Comparison of ENCODE assay signal across 24 cellular contexts in the genomic region with DNA sequence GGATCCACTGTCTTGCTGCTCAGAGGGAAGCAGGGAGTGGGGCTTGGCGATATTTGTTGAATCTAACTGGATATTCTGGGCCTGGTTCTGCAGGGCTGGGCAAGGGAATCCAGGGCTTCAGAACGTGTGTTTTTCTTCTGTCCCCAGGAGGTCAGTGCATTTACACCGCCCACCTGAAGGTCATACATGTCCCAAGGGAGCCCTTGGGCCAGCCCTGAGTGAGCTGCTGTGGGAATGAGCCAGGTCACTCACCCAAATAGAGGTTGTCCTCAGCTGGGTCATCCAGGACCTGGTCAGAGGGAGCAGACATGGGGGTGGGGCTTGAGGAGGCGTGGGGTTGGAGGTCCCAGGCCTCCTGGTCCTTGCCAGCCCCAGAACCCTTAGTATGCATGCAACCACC. TPM values are rescaled to one million over a fixed set of nuclear protein-coding genes. Genes with fewer than 3 reads are reported as not detected.
DNase-seq lines count a peak whose midpoint lies in the region; ATAC-seq, FAIRE-seq and TF ChIP-seq lines count a peak whose summit lies in the region.
"Had no signal": no experiment of that assay in that cellular context is flagged by ENCODE, and none has a peak within 500 bp of the region (broad histone marks: within the 10 kb centered on the region; RNA-seq: fewer than 3 reads in every experiment).

No MANE protein-coding gene starts in this region.

- no peak overlapping the region for H3K4me3 ChIP-seq in H1 (ENCODE audit: extremely low read depth in 1 of 4, insufficient read depth in 2 of 4, low read depth in 3 of 4, low read length in 4 of 4)
- H3K4me3 ChIP-seq: BLaER1, GM23248 had no signal

- H3K79me2 ChIP-seq in H1 (ENCODE audit: control insufficient read depth in 1 of 2, insufficient read depth in 2 of 2, low read length in 2 of 2), result no peaks in the 10 kb centered on the region

- no peak overlapping the region for H3K23ac ChIP-seq in H1 (ENCODE audit: insufficient read length)

- H2AK5ac ChIP-seq in H1 (ENCODE audit: low read depth, low read length), result no peak overlapping the region

- no peak overlapping the region for H3K56ac ChIP-seq in H1 (replicated peaks; ENCODE audit: insufficient read length, low read depth, low read length)

- no peak overlapping the region for H4K5ac ChIP-seq in H1 (ENCODE audit: insufficient read length, low read depth, low read length)

- no peak for TF ChIP-seq RAD21 in H1 (IDR thresholded peaks at IDR 0.05 in 1 of 2, conservative IDR thresholded peaks at IDR 0.05 in 1 of 2; ENCODE audit: low read depth in 2 of 2, low read length in 2 of 2)

- H3K27ac Mint-ChIP-seq in activated CD8-positive, alpha-beta T cell treated with anti-CD3 and anti-CD28 coated beads, Interleukin-2, amount 10 ng/mL, durations not matched to agents 7 days and 5 days, result peak overlapping the region; percentile 30
- H3K27ac Mint-ChIP-seq in activated CD8-positive, alpha-beta T cell treated with anti-CD3 and anti-CD28 coated beads for 36 hours, result no peak overlapping the region
- H3K27ac Mint-ChIP-seq in stimulated activated memory B cell treated with anti-CD40 and anti-IgM and Interleukin-4, amounts not matched to agents 10 μg/mL and 1 μg/mL and 100 μg/mL, for 72 hours, result no peak overlapping the region
- H3K27ac Mint-ChIP-seq: B cell; CD8-positive, alpha-beta T cell had no signal

- no peak for TF ChIP-seq CTCF in activated CD8-positive, alpha-beta T cell treated with anti-CD3 and anti-CD28 coated beads for 36 hours (IDR thresholded peaks at IDR 0.05)
- no peak for TF ChIP-seq CTCF in H1 (IDR thresholded peaks at IDR 0.05; ENCODE audit: control extremely low read depth in 1 of 3, insufficient read depth in 1 of 3, low read depth in 1 of 3, low read length in 3 of 3)

- no peak overlapping the region for H3K14ac ChIP-seq in H1 (ENCODE audit: insufficient read length)

- CTCF ChIA-PET in activated CD8-positive, alpha-beta T cell treated with anti-CD3 and anti-CD28 coated beads, Interleukin-2, amount 10 ng/mL, durations not matched to agents 7 days and 5 days (lab: Charles Lee), result no interaction called here
- CTCF ChIA-PET in activated CD8-positive, alpha-beta T cell treated with anti-CD3 and anti-CD28 coated beads for 36 hours (lab: Charles Lee), result no interaction called here
- CTCF ChIA-PET in H1 (lab: Charles Lee; ENCODE audit: partially characterized antibody), result interaction anchor here (2.1 to 5.0 kb wide), 2 partner anchors 18 to 25 kb away, joined by 9 to 33 read pairs; no protein-coding TSS in a partner anchor

- H3K4me2 ChIP-seq in H1 (ENCODE audit: insufficient read depth in 1 of 2, low read depth in 2 of 2, low read length in 2 of 2), result no peak overlapping the region
- H3K4me2 ChIP-seq: BLaER1 had no signal

- H4K8ac ChIP-seq in H1 (ENCODE audit: extremely low read depth, insufficient read depth, low read length), result no peak overlapping the region

- peaks cover 23% of the 10 kb centered on the region for H3K4me1 Mint-ChIP-seq in activated CD8-positive, alpha-beta T cell treated with anti-CD3 and anti-CD28 coated beads, Interleukin-2, amount 10 ng/mL, durations not matched to agents 7 days and 5 days (ENCODE audit: low read depth)
- H3K4me1 Mint-ChIP-seq in activated CD8-positive, alpha-beta T cell treated with anti-CD3 and anti-CD28 coated beads for 36 hours (ENCODE audit: low read depth), result peaks cover 9% of the 10 kb centered on the region
- peaks cover 23% of the 10 kb centered on the region for H3K4me1 Mint-ChIP-seq in stimulated activated memory B cell treated with anti-CD40 and anti-IgM and Interleukin-4, amounts not matched to agents 10 μg/mL and 1 μg/mL and 100 μg/mL, for 72 hours

- no peaks in the 10 kb centered on the region for H3K23me2 ChIP-seq in H1 (ENCODE audit: low read depth, low read length)

- no peak for TF ChIP-seq POLR2A in H1 (IDR thresholded peaks at IDR 0.05; ENCODE audit: control extremely low read depth in 1 of 2, low read depth in 2 of 2, low read length in 2 of 2)

- H3K27me3 ChIP-seq in H1 (replicated peaks in 1 of 4; ENCODE audit: control insufficient read depth in 3 of 4, extremely low read depth in 1 of 4, insufficient read depth in 3 of 4, low read length in 3 of 4), result no peaks in the 10 kb centered on the region
- H3K27me3 ChIP-seq: BLaER1 had no signal

- ATAC-seq in activated CD8-positive, alpha-beta T cell treated with anti-CD3 and anti-CD28 coated beads, Interleukin-2, amount 10 ng/mL, durations not matched to agents 7 days and 5 days, result no peak
- no peak for ATAC-seq in activated CD8-positive, alpha-beta T cell treated with anti-CD3 and anti-CD28 coated beads for 36 hours
- peak; percentile 17 for ATAC-seq in stimulated activated memory B cell treated with anti-CD40 and anti-IgM and Interleukin-4, amounts not matched to agents 10 μg/mL and 1 μg/mL and 100 μg/mL, for 72 hours
- no peak for ATAC-seq in HG02884 (IDR thresholded peaks at IDR 0.05; ENCODE audit: unreplicated experiment)
- ATAC-seq: CD8-positive, alpha-beta T cell; HCT116 had no signal

- no peaks in the 10 kb centered on the region for H3K9me3 ChIP-seq in H1 (ENCODE audit: insufficient read depth in 2 of 2, low read depth in 1 of 2, low read length in 1 of 2)
- H3K9me3 ChIP-seq: BLaER1, Caco-2 had no signal

- no peak overlapping the region for H2AFZ ChIP-seq in H1 (ENCODE audit: low read length)
- H2AFZ ChIP-seq: GM23248 had no signal

- H3K4me3 Mint-ChIP-seq in activated CD8-positive, alpha-beta T cell treated with anti-CD3 and anti-CD28 coated beads, Interleukin-2, amount 10 ng/mL, durations not matched to agents 7 days and 5 days, result no peak overlapping the region
- H3K4me3 Mint-ChIP-seq in activated CD8-positive, alpha-beta T cell treated with anti-CD3 and anti-CD28 coated beads for 36 hours, result no peak overlapping the region
- H3K4me3 Mint-ChIP-seq in stimulated activated memory B cell treated with anti-CD40 and anti-IgM and Interleukin-4, amounts not matched to agents 10 μg/mL and 1 μg/mL and 100 μg/mL, for 72 hours, result no peak overlapping the region
- H3K4me3 Mint-ChIP-seq: B cell; CD4-positive, CD25-positive, alpha-beta regulatory T cell; CD8-positive, alpha-beta T cell; H9 had no signal

- no peaks in the 10 kb centered on the region for H3K27me3 Mint-ChIP-seq in activated CD8-positive, alpha-beta T cell treated with anti-CD3 and anti-CD28 coated beads, Interleukin-2, amount 10 ng/mL, durations not matched to agents 7 days and 5 days (ENCODE audit: low read depth)
- no peaks in the 10 kb centered on the region for H3K27me3 Mint-ChIP-seq in activated CD8-positive, alpha-beta T cell treated with anti-CD3 and anti-CD28 coated beads for 36 hours
- H3K27me3 Mint-ChIP-seq in stimulated activated memory B cell treated with anti-CD40 and anti-IgM and Interleukin-4, amounts not matched to agents 10 μg/mL and 1 μg/mL and 100 μg/mL, for 72 hours, result no peaks in the 10 kb centered on the region
- H3K27me3 Mint-ChIP-seq: B cell had no signal

- POLR2A ChIA-PET in activated CD8-positive, alpha-beta T cell treated with anti-CD3 and anti-CD28 coated beads, Interleukin-2, amount 10 ng/mL, durations not matched to agents 7 days and 5 days (lab: Charles Lee), result no interaction called here
- POLR2A ChIA-PET in activated CD8-positive, alpha-beta T cell treated with anti-CD3 and anti-CD28 coated beads for 36 hours (lab: Charles Lee), result no interaction called here
- POLR2A ChIA-PET in H1 (lab: Charles Lee; ENCODE audit: partially characterized antibody), result interaction anchor here (1.3 kb wide), 1 partner anchor 14 kb away, joined by 3 read pairs; no protein-coding TSS in a partner anchor

- H4K91ac ChIP-seq in H1 (replicated peaks; ENCODE audit: insufficient read length, low read length), result no peak overlapping the region

- no peak overlapping the region for H2BK12ac ChIP-seq in H1 (ENCODE audit: low read depth, low read length)

- TF ChIP-seq EP300 in H1 (IDR thresholded peaks at IDR 0.05; ENCODE audit: borderline replicate concordance in 1 of 2, low read depth in 2 of 2, low read length in 2 of 2), result no peak

- peaks cover 3 to 12% (median 5%) of the 10 kb centered on the region in 4 experiments; a peak in 5 of 8 replicates for H3K36me3 ChIP-seq in H1 (ENCODE audit: control insufficient read depth in 2 of 4, insufficient read depth in 4 of 4, low read length in 3 of 4)

- no peaks in the 10 kb centered on the region; the same call in 1 of the 2 replicates for H3K79me1 ChIP-seq in H1 (ENCODE audit: low read depth, low read length)

- H2BK5ac ChIP-seq in H1 (ENCODE audit: low read depth, low read length), result 0 out of 2 replicates have a peak overlapping the region, but pooled peaks have one; percentile 35

- no peak overlapping the region for H3K4ac ChIP-seq in H1 (replicated peaks; ENCODE audit: insufficient read length, low read depth, low read length)

- H2BK120ac ChIP-seq in H1 (replicated peaks; ENCODE audit: low read depth, low read length), result no peak overlapping the region

- no peak overlapping the region for H2BK20ac ChIP-seq in H1 (ENCODE audit: low read length)

- no peaks in the 10 kb centered on the region for H3K9me3 Mint-ChIP-seq in activated CD8-positive, alpha-beta T cell treated with anti-CD3 and anti-CD28 coated beads, Interleukin-2, amount 10 ng/mL, durations not matched to agents 7 days and 5 days (ENCODE audit: insufficient read depth)
- H3K9me3 Mint-ChIP-seq in activated CD8-positive, alpha-beta T cell treated with anti-CD3 and anti-CD28 coated beads for 36 hours, result no peaks in the 10 kb centered on the region
- no peaks in the 10 kb centered on the region for H3K9me3 Mint-ChIP-seq in stimulated activated memory B cell treated with anti-CD40 and anti-IgM and Interleukin-4, amounts not matched to agents 10 μg/mL and 1 μg/mL and 100 μg/mL, for 72 hours
- H3K9me3 Mint-ChIP-seq: CD4-positive, CD25-positive, alpha-beta regulatory T cell; CD8-positive, alpha-beta T cell; H9 had no signal

- WGBS in H1 (ENCODE audit: extremely low coverage in 1 of 2, insufficient coverage in 1 of 2, insufficient read length in 1 of 2, insufficient replicate concordance in 2 of 2, low coverage in 1 of 2, low lambda C conversion rate in 2 of 2, missing lambda C conversion rate in 1 of 2), 2 experiments, result 93% methylated on average over 4 of the region's 4 CpGs; no CpG with 5 or more reads in 1 of the 2 experiments

- H3K9ac ChIP-seq in H1 (replicated peaks in 1 of 4; ENCODE audit: extremely low read depth in 1 of 4, low read depth in 3 of 4, low read length in 3 of 4), result no peak overlapping the region
- H3K9ac ChIP-seq: BLaER1, GM23248 had no signal

- intact Hi-C loops in activated CD8-positive, alpha-beta T cell treated with anti-CD3 and anti-CD28 coated beads for 36 hours (cut with micrococcal nuclease), result no loop called here

- H3K4me1 ChIP-seq in H1 (replicated peaks in 1 of 4; ENCODE audit: control insufficient read depth in 3 of 4, insufficient read depth in 4 of 4, low read length in 3 of 4), result no peaks in the 10 kb centered on the region
- H3K4me1 ChIP-seq: Caco-2 had no signal

- H2BK15ac ChIP-seq in H1 (ENCODE audit: low read length), result no peak overlapping the region

- DNase-seq in activated CD8-positive, alpha-beta T cell treated with anti-CD3 and anti-CD28 coated beads, Interleukin-2, amount 10 ng/mL, durations not matched to agents 7 days and 5 days, result no peak
- no peak for DNase-seq in activated CD8-positive, alpha-beta T cell treated with anti-CD3 and anti-CD28 coated beads for 36 hours
- no peak for DNase-seq in H1 (ENCODE audit: low read depth in 1 of 2, low spot score in 2 of 2)
- no peak for DNase-seq in NCI-H2029 treated with DMSO at 0.1 percent for 48 hours (lab: John Stamatoyannopoulos, UW)
- DNase-seq in NCI-H1417 treated with DMSO at 0.1 percent for 48 hours (lab: John Stamatoyannopoulos, UW), result no peak
- DNase-seq in LoVo (ENCODE audit: low spot score), result no peak
- DNase-seq: Caco-2; CD4-positive, CD25-positive, alpha-beta regulatory T cell; CD8-positive, alpha-beta T cell; DMS153; DND-41; GM23248; H9 had no signal

- no peak overlapping the region for H3K18ac ChIP-seq in H1 (ENCODE audit: extremely low read depth, low read length)

- peaks cover 2% of the 10 kb centered on the region for H3K36me3 Mint-ChIP-seq in activated CD8-positive, alpha-beta T cell treated with anti-CD3 and anti-CD28 coated beads, Interleukin-2, amount 10 ng/mL, durations not matched to agents 7 days and 5 days (ENCODE audit: low read depth)
- no peaks in the 10 kb centered on the region for H3K36me3 Mint-ChIP-seq in activated CD8-positive, alpha-beta T cell treated with anti-CD3 and anti-CD28 coated beads for 36 hours (ENCODE audit: low read depth)
- H3K36me3 Mint-ChIP-seq in stimulated activated memory B cell treated with anti-CD40 and anti-IgM and Interleukin-4, amounts not matched to agents 10 μg/mL and 1 μg/mL and 100 μg/mL, for 72 hours, result peaks cover 29% of the 10 kb centered on the region

- no peak for FAIRE-seq in H1 (lab: Jason Lieb, UNC)
- FAIRE-seq: A204.1, G401.6, GM19239 had no signal

- H3K27ac ChIP-seq in H1 (ENCODE audit: low read depth, low read length), result no peak overlapping the region
- H3K27ac ChIP-seq: 22Rv1, BLaER1, C4-2B, GM23248 had no signal

- peaks cover 0 to 1% of the 10 kb centered on the region in 2 experiments for H4K20me1 ChIP-seq in H1 (replicated peaks in 1 of 2; ENCODE audit: control insufficient read depth in 1 of 2, insufficient read depth in 2 of 2, low read length in 2 of 2)
- H4K20me1 ChIP-seq: BLaER1 had no signal

RNA-seq across cellular contexts. Expression of gene CAMKK1, which starts 10.6 kb away (rescaled TPM):
- total RNA-seq in activated CD8-positive, alpha-beta T cell treated with anti-CD3 and anti-CD28 coated beads, Interleukin-2, amount 10 ng/mL, durations not matched to agents 7 days and 5 days, result 1 to 10 TPM; 3.3 to 4.0 TPM
- total RNA-seq in activated CD8-positive, alpha-beta T cell treated with anti-CD3 and anti-CD28 coated beads for 36 hours, result 1 to 10 TPM; 6.7 to 6.9 TPM
- total RNA-seq in H1 (2021; fragmentation: NEBNext Ultra II Directional; extraction: Animal tissue kit (Norgen Biotek cat#: 25700)), result 7.6 and 8.5 TPM in 2 replicates
- polyA plus RNA-seq in H1 (2011; rRNA removed), result 7.1 and 10.4 TPM in 2 replicates
- 10.4 TPM for polyA plus RNA-seq in H1 (2011; cell fraction: cytosol; rRNA removed)
- 19.7 TPM for polyA plus RNA-seq in H1 (2011; cell fraction: nucleus; rRNA removed)
- polyA plus RNA-seq in H1 (2012, experiment 1 of 2), result 7.4 to 9.0 TPM (median 8.4 TPM) in 4 replicates
- polyA plus RNA-seq in H1 (2012, experiment 2 of 2), result 5.3 TPM
- polyA plus RNA-seq in H1 (2013, experiment 1 of 2), result 5.0 TPM
- 4.8 TPM for polyA plus RNA-seq in H1 (2013, experiment 2 of 2)
- polyA minus RNA-seq in H1 (2011; rRNA and poly(A)+ RNA removed), result 7.3 and 9.5 TPM in 2 replicates
- 5.0 TPM for polyA minus RNA-seq in H1 (2011; cell fraction: cytosol; rRNA and poly(A)+ RNA removed)
- 7.9 TPM for polyA minus RNA-seq in H1 (2011; cell fraction: nucleus; rRNA and poly(A)+ RNA removed)

RNA-seq across cellular contexts. Expression of gene P2RX1, which starts 34.0 kb away (rescaled TPM):
- total RNA-seq in activated CD8-positive, alpha-beta T cell treated with anti-CD3 and anti-CD28 coated beads, Interleukin-2, amount 10 ng/mL, durations not matched to agents 7 days and 5 days, result 1 to 10 TPM; 1.1 TPM
- total RNA-seq in activated CD8-positive, alpha-beta T cell treated with anti-CD3 and anti-CD28 coated beads for 36 hours, result 1 to 10 TPM in 1 of 2 experiments, under 1 TPM in 1; 0.43 to 1.7 TPM
- total RNA-seq in H1 (2021; fragmentation: NEBNext Ultra II Directional; extraction: Animal tissue kit (Norgen Biotek cat#: 25700)), result 0.19 and 0.45 TPM in 2 replicates
- polyA plus RNA-seq in H1 (2011; rRNA removed), result 1.1 and 1.6 TPM in 2 replicates
- polyA plus RNA-seq in H1 (2011; cell fraction: cytosol; rRNA removed), result 1.2 TPM
- 4.8 TPM for polyA plus RNA-seq in H1 (2011; cell fraction: nucleus; rRNA removed)
- polyA plus RNA-seq in H1 (2012, experiment 1 of 2), result 0.48 to 1.1 TPM (median 0.83 TPM) in 4 replicates
- 0.29 TPM for polyA plus RNA-seq in H1 (2012, experiment 2 of 2)
- 0.83 TPM for polyA plus RNA-seq in H1 (2013, experiment 1 of 2)
- 0.64 TPM for polyA plus RNA-seq in H1 (2013, experiment 2 of 2)
- 0.51 and 1.0 TPM in 2 replicates for polyA minus RNA-seq in H1 (2011; rRNA and poly(A)+ RNA removed)
- polyA minus RNA-seq in H1 (2011; cell fraction: cytosol; rRNA and poly(A)+ RNA removed), result 0.66 TPM
- polyA minus RNA-seq in H1 (2011; cell fraction: nucleus; rRNA and poly(A)+ RNA removed), result 1.1 TPM
- total RNA-seq: GM23248, H4, H9 had no signal
- polyA plus RNA-seq: CD4-positive, CD25-positive, alpha-beta regulatory T cell; GM23248 had no signal

RNA-seq across cellular contexts. Expression of gene NCBP3, which starts 36.2 kb away (rescaled TPM):
- total RNA-seq in activated CD8-positive, alpha-beta T cell treated with anti-CD3 and anti-CD28 coated beads, Interleukin-2, amount 10 ng/mL, durations not matched to agents 7 days and 5 days, result 10 to 100 TPM; 39.1 to 42.6 TPM
- 10 to 100 TPM; 34.7 to 41.1 TPM for total RNA-seq in activated CD8-positive, alpha-beta T cell treated with anti-CD3 and anti-CD28 coated beads for 36 hours
- total RNA-seq in H1 (2021; fragmentation: NEBNext Ultra II Directional; extraction: Animal tissue kit (Norgen Biotek cat#: 25700)), result 46.1 and 47.9 TPM in 2 replicates
- polyA plus RNA-seq in H1 (2011; rRNA removed), result 16.5 and 19.6 TPM in 2 replicates
- polyA plus RNA-seq in H1 (2011; cell fraction: cytosol; rRNA removed), result 32.0 TPM
- 22.5 TPM for polyA plus RNA-seq in H1 (2011; cell fraction: nucleus; rRNA removed)
- polyA plus RNA-seq in H1 (2012, experiment 1 of 2), result 30.6 to 59.0 TPM (median 33.4 TPM) in 4 replicates
- polyA plus RNA-seq in H1 (2012, experiment 2 of 2), result 4.8 TPM
- 35.0 TPM for polyA plus RNA-seq in H1 (2013, experiment 1 of 2)
- polyA plus RNA-seq in H1 (2013, experiment 2 of 2), result 30.6 TPM
- polyA minus RNA-seq in H1 (2011; rRNA and poly(A)+ RNA removed), result 17.6 and 18.9 TPM in 2 replicates
- polyA minus RNA-seq in H1 (2011; cell fraction: cytosol; rRNA and poly(A)+ RNA removed), result 8.6 TPM
- polyA minus RNA-seq in H1 (2011; cell fraction: nucleus; rRNA and poly(A)+ RNA removed), result 30.1 TPM
